In genomic region chr2:236731767-236732580, GRCh38 we compare ENCODE assay signal across 9 cellular contexts.
A peak's percentile ranks its signal among the peaks of the same experiment; 100 is the strongest.
DNase-seq lines count a peak whose midpoint lies in the region; ATAC-seq and TF ChIP-seq lines count a peak whose summit lies in the region.
"Had no signal": no experiment of that assay in that cellular context is flagged by ENCODE, and none has a peak within 500 bp of the region (broad histone marks: within the 10 kb centered on the region; RNA-seq: fewer than 3 reads in every experiment).

No MANE protein-coding gene starts in this region.

- H3K79me1 ChIP-seq in IMR-90 (ENCODE audit: low read depth in 1 of 2, low read length in 2 of 2): no peaks in the 10 kb centered on the region

- CTCF ChIA-PET in IMR-90 (lab: Yijun Ruan, JAX): no interaction called here

- no peak overlapping the region for H3K4ac ChIP-seq in IMR-90 (ENCODE audit: low read depth, low read length)

- TF ChIP-seq RAD21 in IMR-90 (IDR thresholded peaks at IDR 0.05; ENCODE audit: low read length): no peak

- peaks cover 22% of the 10 kb centered on the region for H3K27me3 ChIP-seq in IMR-90 (ENCODE audit: control insufficient read depth, insufficient read depth, low read length)
- no peaks in the 10 kb centered on the region for H3K27me3 ChIP-seq in tibial artery

- H3K4me3 ChIP-seq in IMR-90 (ENCODE audit: insufficient read depth, low read depth, low read length): no peak overlapping the region
- no peak overlapping the region for H3K4me3 ChIP-seq in tibial artery
- H3K4me3 ChIP-seq: prostate gland had no signal

- TF ChIP-seq POLR2A in IMR-90 (IDR thresholded peaks at IDR 0.05; ENCODE audit: low read depth, low read length) (no peak), GM18505 (IDR thresholded peaks at IDR 0.05; ENCODE audit: borderline replicate concordance, extremely low read depth, insufficient read depth, insufficient read length) (no peak)

- no peak overlapping the region for H4K91ac ChIP-seq in IMR-90 (ENCODE audit: insufficient read depth, low read depth, low read length)

- no peak overlapping the region for H4K8ac ChIP-seq in IMR-90 (ENCODE audit: low read depth in 2 of 2, low read length in 2 of 2)

- H2BK5ac ChIP-seq in IMR-90 (ENCODE audit: low read depth, low read length, poor library complexity, severe bottlenecking): no peak overlapping the region

- dilution Hi-C loops in IMR-90 (cut with HindIII; ENCODE audit: low sequenced_read_pairs, unreplicated experiment): no loop called here

- no peak overlapping the region for H4K5ac ChIP-seq in IMR-90 (ENCODE audit: low read depth, low read length)

- no TSS peak for BruUV-seq in IMR-90 (replicated peaks; lab: Mats Ljungman, UMichigan)

- ATAC-seq in IMR-90 (ENCODE audit: low read depth) (peak; percentile 27; the same call in 1 of the 2 replicates), left lobe of liver (peak; percentile 71), GM18505 (IDR thresholded peaks at IDR 0.05; ENCODE audit: unreplicated experiment) (no peak)

- H2AK9ac ChIP-seq in IMR-90 (replicated peaks; ENCODE audit: low read depth, low read length, poor library complexity): no peak overlapping the region

- POLR2A ChIA-PET in IMR-90 (lab: Charles Lee; ENCODE audit: unreplicated experiment): no interaction called here

- no peak overlapping the region for H3K14ac ChIP-seq in IMR-90 (replicated peaks; ENCODE audit: low read depth, low read length)

- H3K36me3 ChIP-seq in IMR-90 (ENCODE audit: control insufficient read depth, insufficient read depth, low read length) (no peaks in the 10 kb centered on the region), tibial artery (no peaks in the 10 kb centered on the region)
- H3K36me3 ChIP-seq: prostate gland had no signal

- H2BK120ac ChIP-seq in IMR-90 (ENCODE audit: low read depth, low read length): no peak overlapping the region

- in situ Hi-C loops in IMR-90 (cut with MboI; ENCODE audit: low sequenced_read_pairs): no loop called here

- H4K20me1 ChIP-seq in IMR-90 (ENCODE audit: insufficient read depth, low read length): no peaks in the 10 kb centered on the region

- DNase-seq in IMR-90 (peak; percentile 5), caudate nucleus (lab: John Stamatoyannopoulos, UW) (peak in 19 of 61 donors; percentile 2 to 77 (median 15)), left lobe of liver (ENCODE audit: low spot score) (peak; percentile 88), tibial artery (peak; percentile 91 to 94), ecto neural progenitor cell (ENCODE audit: low spot score) (no peak), HT-29 (ENCODE audit: low spot score) (no peak)
- DNase-seq: NCI-H524 treated with DMSO at 0.1 percent for 48 hours had no signal

- peaks cover 3% of the 10 kb centered on the region; the same call in 1 of the 2 replicates for H3K4me1 ChIP-seq in IMR-90 (ENCODE audit: control insufficient read depth, insufficient read depth, low read length)
- H3K4me1 ChIP-seq in tibial artery: peaks cover 0 to 16% (median 14%) of the 10 kb centered on the region in 4 donors
- H3K4me1 ChIP-seq: prostate gland had no signal

- no peak overlapping the region for H2BK20ac ChIP-seq in IMR-90 (ENCODE audit: low read depth, low read length)

- TF ChIP-seq CTCF in IMR-90 (conservative IDR thresholded peaks at IDR 0.05; ENCODE audit: low read depth, low read length) (no peak), tibial artery (IDR thresholded peaks at IDR 0.05) (no peak)

- no peak overlapping the region; the same call in 1 of the 2 replicates for H3K18ac ChIP-seq in IMR-90 (ENCODE audit: low read depth, low read length)

- H3K9me1 ChIP-seq in IMR-90 (ENCODE audit: insufficient read depth, low read length): no peaks in the 10 kb centered on the region

- no peak overlapping the region for H3K56ac ChIP-seq in IMR-90 (ENCODE audit: extremely low read depth, insufficient read depth, low read length)

- no peak overlapping the region for H3K23ac ChIP-seq in IMR-90 (ENCODE audit: low read depth, low read length)

- no peak overlapping the region for H2AK5ac ChIP-seq in IMR-90 (ENCODE audit: low read depth, low read length)

- H3K9me3 ChIP-seq in IMR-90 (ENCODE audit: control insufficient read depth, insufficient read depth, low read length) (peaks cover 2% of the 10 kb centered on the region; the same call in 1 of the 2 replicates), tibial artery (no peaks in the 10 kb centered on the region)
- H3K9me3 ChIP-seq: prostate gland had no signal

- WGBS in IMR-90 (ENCODE audit: extremely low coverage in 2 of 2, insufficient read length in 1 of 2), 2 experiments: 47% methylated on average over 3 of the region's 12 CpGs; no CpG with 5 or more reads in 1 of the 2 experiments

- H2AFZ ChIP-seq in IMR-90 (replicated peaks; ENCODE audit: low read length, poor library complexity): no peak overlapping the region

- H3K27ac ChIP-seq in IMR-90 (ENCODE audit: insufficient read depth, low read length) (no peak overlapping the region), caudate nucleus (ENCODE audit: low read depth, low read length) (peak overlapping the region; percentile 2), tibial artery (peak overlapping the region; percentile 66 to 73)
- H3K27ac ChIP-seq: prostate gland had no signal

- H2BK15ac ChIP-seq in IMR-90 (ENCODE audit: low read depth, low read length): no peak overlapping the region

- H3K4me2 ChIP-seq in IMR-90 (ENCODE audit: low read depth, low read length): no peak overlapping the region

- intact Hi-C loops in IMR-90 (cut with micrococcal nuclease): loop anchor here (1.0 kb wide), 1 partner anchor 12 kb away; no protein-coding TSS in a partner anchor
- intact Hi-C loops in tibial artery (cut with DNase I; ENCODE audit: low total_unique reads): loop anchor here (5.0 to 10.0 kb wide), 2 partner anchors 77 to 155 kb away; no protein-coding TSS in a partner anchor

- H3K9ac ChIP-seq in IMR-90 (ENCODE audit: low read depth, low read length): no peak overlapping the region

TF ChIP-seq in IMR-90, 13 proteins besides CTCF, POLR2A, EP300 and RAD21:
- TF ChIP-seq NFE2L2 (IDR thresholded peaks at IDR 0.05; ENCODE audit: low read depth, low read length) (no peak), ELK1 (IDR thresholded peaks at IDR 0.05; ENCODE audit: borderline replicate concordance, low read depth, low read length) (no peak), USF2 (IDR thresholded peaks at IDR 0.05; ENCODE audit: low read depth, low read length) (no peak), MXI1 (IDR thresholded peaks at IDR 0.05; ENCODE audit: borderline replicate concordance, low read depth, low read length) (no peak), CEBPB (IDR thresholded peaks at IDR 0.05; ENCODE audit: low read depth, low read length) (no peak), RCOR1 (IDR thresholded peaks at IDR 0.05; ENCODE audit: insufficient replicate concordance, low read length) (no peak), MAZ (IDR thresholded peaks at IDR 0.05; ENCODE audit: borderline replicate concordance, low read depth, low read length) (no peak), RFX5 (IDR thresholded peaks at IDR 0.05; ENCODE audit: low read depth, low read length) (no peak), BHLHE40 (IDR thresholded peaks at IDR 0.05; ENCODE audit: low read depth, low read length) (no peak), MAFK (IDR thresholded peaks at IDR 0.05; ENCODE audit: low read depth, low read length) (no peak), CHD1 (IDR thresholded peaks at IDR 0.05; ENCODE audit: low read depth, low read length) (no peak), SMC3 (IDR thresholded peaks at IDR 0.05; ENCODE audit: low read depth, low read length) (no peak), FOS (IDR thresholded peaks at IDR 0.05; ENCODE audit: low read depth, low read length) (no peak)
TF ChIP-seq in IMR-90: peak in this region for 0.

Comparison
In these comparisons a context has a peak if more than half of its experiments do, and no peak if none do; other contexts are left out.
1. DNase-seq: peak in IMR-90 (single experiment), left lobe of liver (single experiment) and tibial artery (2 of 2); none in ecto neural progenitor cell (single experiment) and HT-29 (single experiment).